Comparison of ENCODE assay signal across 10 cellular contexts in the genomic region with DNA sequence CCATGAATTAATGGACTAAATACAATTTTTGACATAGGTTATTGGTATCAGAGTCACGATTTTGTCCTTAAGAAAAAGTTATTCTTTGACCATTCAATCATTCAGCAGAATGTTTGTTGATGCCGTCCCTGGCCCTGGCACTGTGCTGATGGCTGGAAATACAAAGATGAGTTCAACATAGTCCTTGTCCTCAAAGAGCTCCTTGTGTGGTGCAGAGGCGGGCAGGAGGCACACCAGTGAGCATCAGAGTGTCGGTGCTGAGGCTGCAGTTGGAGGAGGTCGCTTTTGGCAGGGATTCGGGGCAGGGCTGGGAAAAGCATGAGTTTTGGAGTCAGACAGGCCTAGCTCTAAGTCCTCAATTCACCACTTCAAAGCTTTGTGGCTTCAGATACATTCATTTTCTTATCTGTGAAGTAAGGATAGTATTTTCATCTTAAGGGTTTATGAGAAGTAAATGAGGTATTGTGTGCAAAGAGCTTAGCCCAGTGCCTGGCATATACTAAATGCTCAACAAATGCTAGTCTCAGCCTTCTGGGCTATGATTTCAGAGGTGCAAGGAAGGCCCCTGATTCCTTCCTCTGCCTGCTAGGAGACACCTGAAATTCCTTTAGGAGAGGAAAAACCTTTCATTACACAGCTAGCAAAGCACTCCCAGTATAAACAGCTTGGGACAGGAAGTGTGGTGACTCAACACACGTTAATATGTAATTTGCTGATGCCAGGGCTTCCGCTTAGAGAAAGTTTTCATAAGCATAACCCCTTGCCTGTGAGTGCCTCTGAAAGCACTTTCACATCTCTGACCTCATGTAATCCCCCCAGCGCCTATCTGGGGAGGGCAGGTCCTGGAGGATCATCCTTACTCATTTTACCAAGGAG.
DNase-seq lines count a peak whose midpoint lies in the region; ATAC-seq and TF ChIP-seq lines count a peak whose summit lies in the region.
"Had no signal": no experiment of that assay in that cellular context is flagged by ENCODE, and none has a peak within 500 bp of the region (broad histone marks: within the 10 kb centered on the region; RNA-seq: fewer than 3 reads in every experiment).

No MANE protein-coding gene starts in this region.

- H3K27me3 ChIP-seq in right lobe of liver (no peaks in the 10 kb centered on the region), vagina (no peaks in the 10 kb centered on the region)

- no peaks in the 10 kb centered on the region for H3K36me3 ChIP-seq in right lobe of liver
- H3K36me3 ChIP-seq in vagina, result no peaks in the 10 kb centered on the region

- peak; percentile 51 for ATAC-seq in GM18858 (IDR thresholded peaks at IDR 0.05; ENCODE audit: unreplicated experiment)
- ATAC-seq in HG03342 (IDR thresholded peaks at IDR 0.05; ENCODE audit: unreplicated experiment), result peak; percentile 70
- peak; percentile 70 to 94 (median 74) for ATAC-seq in right lobe of liver

- TF ChIP-seq CTCF in right lobe of liver (IDR thresholded peaks at IDR 0.05), result no peak
- TF ChIP-seq CTCF in vagina (IDR thresholded peaks at IDR 0.05), result no peak

- whole genome bisulfite sequencing in right lobe of liver (ENCODE audit: insufficient coverage, low coverage, low lambda C conversion rate, missing lambda C conversion rate), result 69% methylated on average over 7 of the region's 9 CpGs

- H3K4me1 ChIP-seq in right lobe of liver, result no peaks in the 10 kb centered on the region
- peaks cover 11% of the 10 kb centered on the region for H3K4me1 ChIP-seq in vagina

- H3K27ac ChIP-seq in right lobe of liver (no peak overlapping the region), vagina (no peak overlapping the region)
- H3K27ac ChIP-seq: SK-N-MC had no signal

- no peak overlapping the region for H3K4me3 ChIP-seq in right lobe of liver
- H3K4me3 ChIP-seq in vagina, result no peak overlapping the region
- H3K4me3 ChIP-seq: SK-N-MC had no signal

- H3K9me3 ChIP-seq in right lobe of liver (no peaks in the 10 kb centered on the region), vagina (no peaks in the 10 kb centered on the region)

- intact Hi-C loops in right lobe of liver (cut with DNase I) (no loop called here), vagina (cut with DNase I) (no loop called here)

- DNase-seq in anterior cingulate cortex (lab: John Stamatoyannopoulos, UW) (peak in 47 of 58 donors; percentile 3 to 82 (median 56)), right lobe of liver (no peak), NCI-H446 treated with DMSO at 0.1 percent for 48 hours (lab: John Stamatoyannopoulos, UW) (no peak), vagina (ENCODE audit: extremely low spot score in 2 of 2) (no peak), NCI-H1092 (lab: John Stamatoyannopoulos, UW) (no peak)
- no peak for DNase-seq in activated CD4-positive, alpha-beta T cell treated with anti-CD3 and anti-CD28 coated beads, Interleukin-2, amount 50 U/mL, for 4 hours
- DNase-seq: naive B cell had no signal

- TF ChIP-seq POLR2A in right lobe of liver (IDR thresholded peaks at IDR 0.05), result no peak
- no peak for TF ChIP-seq POLR2A in vagina (IDR thresholded peaks at IDR 0.05)

Comparison
In these comparisons a context has a peak if more than half of its experiments do, and no peak if none do; other contexts are left out.
1. DNase-seq: peak in anterior cingulate cortex (47 of 58); none in right lobe of liver (0 of 3), activated CD4-positive, alpha-beta T cell treated with anti-CD3 and anti-CD28 coated beads, Interleukin-2, amount 50 U/mL, for 4 hours (0 of 2), NCI-H446 treated with DMSO at 0.1 percent for 48 hours (single experiment), vagina (0 of 2) and NCI-H1092 (single experiment).
2. Peak in every context shown above with its lines, with median percentiles within 50 percentile points of each other: ATAC-seq.